Comparison of ENCODE assay signal across 23 cellular contexts in the genomic region with DNA sequence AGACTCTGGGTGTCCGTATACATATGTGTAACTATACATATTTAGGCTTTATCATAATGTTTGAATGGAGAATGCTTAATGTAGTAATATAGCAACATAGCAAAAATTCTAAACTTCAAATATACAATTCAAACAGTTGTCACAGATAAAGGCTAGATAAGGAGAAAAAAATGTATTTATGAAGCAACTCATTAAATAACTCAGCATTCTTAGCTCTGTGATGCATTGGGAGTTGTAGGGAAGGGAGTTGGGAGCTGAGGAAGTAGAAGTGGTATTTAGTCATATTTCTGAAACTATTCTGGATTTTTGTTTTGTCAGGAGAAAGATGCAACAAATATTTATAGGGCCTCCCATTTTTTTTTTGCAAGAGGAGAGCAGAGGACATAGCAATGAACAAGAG.
A peak's percentile ranks its signal among the peaks of the same experiment; 100 is the strongest.
DNase-seq lines count a peak whose midpoint lies in the region; ATAC-seq, FAIRE-seq and TF ChIP-seq lines count a peak whose summit lies in the region.
"Had no signal": no experiment of that assay in that cellular context is flagged by ENCODE, and none has a peak within 500 bp of the region (broad histone marks: within the 10 kb centered on the region; RNA-seq: fewer than 3 reads in every experiment).

No MANE protein-coding gene starts in this region.

- H3K4me3 ChIP-seq in fibroblast of villous mesenchyme (ENCODE audit: low read depth, low read length), result no peak overlapping the region
- H3K4me3 ChIP-seq: SJSA1 had no signal

- peak; percentile 19 for DNase-seq in GM03348 (ENCODE audit: low spot score)
- peak; percentile 76 for DNase-seq in fibroblast of villous mesenchyme (ENCODE audit: low read depth)
- no peak for DNase-seq in NCI-H526 (lab: John Stamatoyannopoulos, UW)
- DNase-seq in SK-N-DZ (ENCODE audit: low spot score), result no peak
- DNase-seq in NCI-H69 (lab: John Stamatoyannopoulos, UW), result no peak
- DNase-seq: BE2C; CD8-positive, alpha-beta memory T cell; DND-41; GOT3; Karpas-422; NCI-H1092; NCI-H1436; NCI-H187 treated with DMSO at 0.1 percent for 48 hours; NCI-H2171 treated with DMSO at 0.1 percent for 48 hours; NCI-H446; NCI-H524 treated with DMSO at 0.1 percent for 48 hours; Right ventricle myocardium superior; RPMI8226; T-helper 1 cell had no signal

- ATAC-seq in HG03039 (IDR thresholded peaks at IDR 0.05; ENCODE audit: unreplicated experiment), result no peak
- ATAC-seq: HCT116 had no signal

- TF ChIP-seq CTCF in fibroblast of villous mesenchyme (IDR thresholded peaks at IDR 0.05; ENCODE audit: insufficient read depth, low read depth, low read length), result no peak

- FAIRE-seq in TTC549 (lab: Jason Lieb, UNC), result peak; percentile 38

Comparison
In these comparisons a context has a peak if more than half of its experiments do, and no peak if none do; other contexts are left out.
1. DNase-seq: peak in GM03348 (single experiment) and fibroblast of villous mesenchyme (single experiment); none in NCI-H526 (0 of 2), SK-N-DZ (single experiment) and NCI-H69 (single experiment).